ENCODE assay signal across 10 cellular contexts in genomic region chr2:226423498-226423960, GRCh38.
A peak's percentile ranks its signal among the peaks of the same experiment; 100 is the strongest.
DNase-seq lines count a peak whose midpoint lies in the region; ATAC-seq and TF ChIP-seq lines count a peak whose summit lies in the region.
"Had no signal": no experiment of that assay in that cellular context is flagged by ENCODE, and none has a peak within 500 bp of the region (broad histone marks: within the 10 kb centered on the region; RNA-seq: fewer than 3 reads in every experiment).

No MANE protein-coding gene starts in this region.

- H3K27me3 Mint-ChIP-seq in central memory CD8-positive, alpha-beta T cell, result no peaks in the 10 kb centered on the region
- no peaks in the 10 kb centered on the region for H3K27me3 Mint-ChIP-seq in HFFc6 (ENCODE audit: insufficient read depth)

- WGBS in prostate gland, result 3% methylated on average over 7 of the region's 7 CpGs

- intact Hi-C loops in prostate gland (cut with DNase I), result no loop called here

- DNase-seq in UCSD-AML1 (lab: John Stamatoyannopoulos, UW; ENCODE audit: unreplicated experiment) (peak; percentile 14), prostate gland (ENCODE audit: low spot score) (peak; percentile 4), ureter (ENCODE audit: low spot score) (no peak), HFFc6 (no peak), DMS53 treated with DMSO at 0.1 percent for 48 hours (lab: John Stamatoyannopoulos, UW; ENCODE audit: unreplicated experiment) (no peak)
- DNase-seq in central memory CD8-positive, alpha-beta T cell (ENCODE audit: low spot score in 2 of 2), result peak; percentile 16 to 17

- no peak for TF ChIP-seq POLR2A in prostate gland (IDR thresholded peaks at IDR 0.05)

- H3K9me3 ChIP-seq in prostate gland, result no peaks in the 10 kb centered on the region
- H3K9me3 ChIP-seq: Peyer's patch had no signal

- peaks cover 3% of the 10 kb centered on the region for H3K4me1 ChIP-seq in prostate gland (replicated peaks)
- H3K4me1 ChIP-seq: Peyer's patch had no signal

- ATAC-seq in GM19395 (IDR thresholded peaks at IDR 0.05; ENCODE audit: unreplicated experiment), result peak; percentile 90
- peak; percentile 73 for ATAC-seq in HG03354 (IDR thresholded peaks at IDR 0.05; ENCODE audit: poor library complexity, severe bottlenecking, unreplicated experiment)
- peak; percentile 73 for ATAC-seq in central memory CD8-positive, alpha-beta T cell (replicated peaks; ENCODE audit: extremely low read depth, poor library complexity, severe bottlenecking)

- TF ChIP-seq CTCF in prostate gland (IDR thresholded peaks at IDR 0.05), result no peak
- TF ChIP-seq CTCF in HFFc6 (IDR thresholded peaks at IDR 0.05), result no peak

- no peak overlapping the region for H3K4me3 ChIP-seq in prostate gland
- H3K4me3 ChIP-seq: Peyer's patch had no signal

- peaks cover 2% of the 10 kb centered on the region for H3K36me3 Mint-ChIP-seq in central memory CD8-positive, alpha-beta T cell (ENCODE audit: insufficient read depth)
- peaks cover 6% of the 10 kb centered on the region; the same call in 1 of the 2 replicates for H3K36me3 Mint-ChIP-seq in HFFc6 (ENCODE audit: low read depth)

- H3K36me3 ChIP-seq in prostate gland, result no peaks in the 10 kb centered on the region
- H3K36me3 ChIP-seq: Peyer's patch had no signal

- H3K4me3 Mint-ChIP-seq in central memory CD8-positive, alpha-beta T cell, result peak overlapping the region; percentile 68
- no peak overlapping the region for H3K4me3 Mint-ChIP-seq in HFFc6
- H3K4me3 Mint-ChIP-seq: neural crest cell had no signal

- H3K27ac ChIP-seq in prostate gland, result no peak overlapping the region
- H3K27ac ChIP-seq: Peyer's patch had no signal

- no peaks in the 10 kb centered on the region for H3K27me3 ChIP-seq in prostate gland (replicated peaks; ENCODE audit: insufficient read depth)
- H3K27me3 ChIP-seq: Peyer's patch had no signal

- H3K4me1 Mint-ChIP-seq in central memory CD8-positive, alpha-beta T cell, result peaks cover 11% of the 10 kb centered on the region
- peaks cover 55% of the 10 kb centered on the region for H3K4me1 Mint-ChIP-seq in HFFc6 (ENCODE audit: low read depth)

- H3K27ac Mint-ChIP-seq in central memory CD8-positive, alpha-beta T cell (ENCODE audit: low read depth), result no peak overlapping the region
- H3K27ac Mint-ChIP-seq in HFFc6, result no peak overlapping the region

- H3K9me3 Mint-ChIP-seq in central memory CD8-positive, alpha-beta T cell, result no peaks in the 10 kb centered on the region
- no peaks in the 10 kb centered on the region for H3K9me3 Mint-ChIP-seq in HFFc6
- H3K9me3 Mint-ChIP-seq: neural crest cell had no signal

Comparison
In these comparisons a context has a peak if more than half of its experiments do, and no peak if none do; other contexts are left out.
1. DNase-seq: peak in UCSD-AML1 (single experiment), central memory CD8-positive, alpha-beta T cell (2 of 2) and prostate gland (single experiment); none in ureter (single experiment), HFFc6 (single experiment) and DMS53 treated with DMSO at 0.1 percent for 48 hours (single experiment).
2. Peak in every context shown above with its lines, with median percentiles within 50 percentile points of each other: ATAC-seq.